Comparison of ENCODE assay signal across 21 cellular contexts in genomic region chr20:53258741-53259140, GRCh38.
"Had no signal": no experiment of that assay in that cellular context is flagged by ENCODE, and none has a peak within 500 bp of the region (broad histone marks: within the 10 kb centered on the region; RNA-seq: fewer than 3 reads in every experiment).

No MANE protein-coding gene starts in this region.

- H3K9me3 ChIP-seq: breast epithelium, esophagus squamous epithelium, left lung, mucosa of descending colon, spleen, suprapubic skin, tibial artery had no signal

- DNase-seq: activated CD4-positive, alpha-beta memory T cell treated with anti-CD3 and anti-CD28 coated beads, Interleukin-2, amount 10 ng/mL, durations not matched to agents 7 days and 5 days; activated CD4-positive, alpha-beta T cell treated with anti-CD3 and anti-CD28 coated beads for 1 hour; activated CD4-positive, alpha-beta T cell treated with anti-CD3 and anti-CD28 coated beads, Interleukin-2, amount 10 ng/mL, durations not matched to agents 7 days and 5 days; activated CD8-positive, alpha-beta memory T cell treated with anti-CD3 and anti-CD28 coated beads, Interleukin-2, amount 50 U/mL, for 48 hours; activated gamma-delta T cell treated with Interleukin-2 at 50 U/mL for 16 hours; activated T-cell treated with anti-CD3 and anti-CD28 coated beads, Interleukin-2, amount 50 U/mL, for 24 hours; esophagus squamous epithelium; foreskin melanocyte; left lung; mucosa of descending colon; right cardiac atrium; spleen; stimulated activated naive CD4-positive, alpha-beta T cell; T1000; tibial artery had no signal

- H3K27ac ChIP-seq: breast epithelium, epithelial cell of prostate, esophagus squamous epithelium, left lung, spleen, suprapubic skin, tibial artery had no signal

- H3K4me3 ChIP-seq: breast epithelium, esophagus squamous epithelium, left lung, mucosa of descending colon, spleen, suprapubic skin, tibial artery had no signal

- H3K36me3 ChIP-seq: breast epithelium, left lung had no signal

- ATAC-seq: activated naive CD4-positive, alpha-beta T cell treated with anti-CD3 and anti-CD28 coated beads, Interleukin-2, amount 50 U/mL, for 72 hours; left lung; mucosa of descending colon; natural killer cell treated with Interleukin-12 subunit alpha and Interleukin-12 subunit beta and Interleukin-15 and Interleukin-18, amount 100 ng/mL, for 72 hours; right cardiac atrium; WTC11 had no signal

- H3K27me3 ChIP-seq: breast epithelium, esophagus squamous epithelium, spleen, suprapubic skin, tibial artery had no signal

- H3K4me1 ChIP-seq: breast epithelium, left lung, spleen, suprapubic skin, tibial artery had no signal
